ENCODE assay signal across 8 cellular contexts in the genomic region with DNA sequence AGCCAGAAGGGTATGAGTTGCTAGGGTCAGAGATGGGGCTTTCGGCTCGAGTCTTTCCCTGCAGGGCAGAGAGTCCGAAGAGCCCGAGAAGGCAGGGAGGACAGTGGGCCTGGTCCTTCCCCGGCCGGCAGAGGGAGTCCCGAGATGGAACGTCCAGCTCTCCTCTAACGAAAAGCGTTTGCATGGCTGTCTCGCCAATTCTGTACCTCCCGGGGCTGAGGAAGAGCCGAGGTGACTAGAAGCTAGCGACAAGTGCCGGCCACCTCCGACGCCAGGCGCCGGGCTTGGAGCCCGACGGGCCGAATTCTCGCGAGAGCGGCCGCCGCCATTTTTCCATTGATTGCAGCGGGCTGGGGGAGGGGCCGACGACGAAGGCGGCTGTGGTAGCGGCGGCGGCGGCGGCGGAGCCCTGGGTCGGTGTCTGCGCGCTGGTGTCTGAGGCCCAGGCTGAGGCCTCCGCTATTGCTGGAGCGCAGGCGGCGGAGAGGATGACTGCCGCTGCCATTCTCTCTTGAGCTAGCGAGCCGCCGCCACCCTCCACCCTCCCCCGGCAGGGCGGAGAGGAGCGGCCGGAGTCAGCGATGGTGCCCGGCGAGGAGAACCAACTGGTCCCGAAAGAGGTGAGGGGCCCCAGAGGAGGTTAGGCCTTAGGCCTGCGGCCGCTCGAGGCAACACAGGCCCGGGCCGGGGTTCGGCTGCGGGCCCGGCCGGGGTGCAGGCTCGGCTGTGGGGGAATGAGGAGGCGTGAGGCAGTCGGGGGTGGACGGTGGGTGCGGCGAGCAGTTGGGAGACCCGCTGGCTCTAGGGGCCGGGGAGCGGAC. TPM values are rescaled to one million over a fixed set of nuclear protein-coding genes. Genes with fewer than 3 reads are reported as not detected.
A peak's percentile ranks its signal among the peaks of the same experiment; 100 is the strongest.
DNase-seq lines count a peak whose midpoint lies in the region; ATAC-seq and TF ChIP-seq lines count a peak whose summit lies in the region.

A gene with protein sequence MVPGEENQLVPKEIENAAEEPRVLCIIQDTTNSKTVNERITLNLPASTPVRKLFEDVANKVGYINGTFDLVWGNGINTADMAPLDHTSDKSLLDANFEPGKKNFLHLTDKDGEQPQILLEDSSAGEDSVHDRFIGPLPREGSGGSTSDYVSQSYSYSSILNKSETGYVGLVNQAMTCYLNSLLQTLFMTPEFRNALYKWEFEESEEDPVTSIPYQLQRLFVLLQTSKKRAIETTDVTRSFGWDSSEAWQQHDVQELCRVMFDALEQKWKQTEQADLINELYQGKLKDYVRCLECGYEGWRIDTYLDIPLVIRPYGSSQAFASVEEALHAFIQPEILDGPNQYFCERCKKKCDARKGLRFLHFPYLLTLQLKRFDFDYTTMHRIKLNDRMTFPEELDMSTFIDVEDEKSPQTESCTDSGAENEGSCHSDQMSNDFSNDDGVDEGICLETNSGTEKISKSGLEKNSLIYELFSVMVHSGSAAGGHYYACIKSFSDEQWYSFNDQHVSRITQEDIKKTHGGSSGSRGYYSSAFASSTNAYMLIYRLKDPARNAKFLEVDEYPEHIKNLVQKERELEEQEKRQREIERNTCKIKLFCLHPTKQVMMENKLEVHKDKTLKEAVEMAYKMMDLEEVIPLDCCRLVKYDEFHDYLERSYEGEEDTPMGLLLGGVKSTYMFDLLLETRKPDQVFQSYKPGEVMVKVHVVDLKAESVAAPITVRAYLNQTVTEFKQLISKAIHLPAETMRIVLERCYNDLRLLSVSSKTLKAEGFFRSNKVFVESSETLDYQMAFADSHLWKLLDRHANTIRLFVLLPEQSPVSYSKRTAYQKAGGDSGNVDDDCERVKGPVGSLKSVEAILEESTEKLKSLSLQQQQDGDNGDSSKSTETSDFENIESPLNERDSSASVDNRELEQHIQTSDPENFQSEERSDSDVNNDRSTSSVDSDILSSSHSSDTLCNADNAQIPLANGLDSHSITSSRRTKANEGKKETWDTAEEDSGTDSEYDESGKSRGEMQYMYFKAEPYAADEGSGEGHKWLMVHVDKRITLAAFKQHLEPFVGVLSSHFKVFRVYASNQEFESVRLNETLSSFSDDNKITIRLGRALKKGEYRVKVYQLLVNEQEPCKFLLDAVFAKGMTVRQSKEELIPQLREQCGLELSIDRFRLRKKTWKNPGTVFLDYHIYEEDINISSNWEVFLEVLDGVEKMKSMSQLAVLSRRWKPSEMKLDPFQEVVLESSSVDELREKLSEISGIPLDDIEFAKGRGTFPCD (N-terminal part only) (plus strand): TSS at position 368 of the 821 bp plus-strand sequence. CDS start 214 bp downstream, at position 582.

- TF ChIP-seq POLR2A in lower leg skin (IDR thresholded peaks at IDR 0.05) = peak in 1 of 2 donors; percentile 68

- TF ChIP-seq CTCF in CD4-positive, alpha-beta T cell (IDR thresholded peaks at IDR 0.05) = peak; percentile 62
- TF ChIP-seq CTCF in lower leg skin (IDR thresholded peaks at IDR 0.05) = no peak

- H3K9me3 ChIP-seq in CD4-positive, alpha-beta T cell (ENCODE audit: control insufficient read depth, low read length) = no peaks in the 10 kb centered on the region
- no peaks in the 10 kb centered on the region for H3K9me3 ChIP-seq in duodenal mucosa (ENCODE audit: control insufficient read depth in 1 of 2, low read length in 2 of 2)

- peak within 1 kb of the TSS; percentile 99 for H3K27ac ChIP-seq in CD4-positive, alpha-beta T cell (ENCODE audit: low read depth, low read length)
- peak within 1 kb of the TSS; percentile 96 for H3K27ac ChIP-seq in duodenal mucosa (ENCODE audit: low read depth, low read length)

- intact Hi-C loops in CD4-positive, alpha-beta T cell (cut with DNase I, micrococcal nuclease) = loop anchor here (2.0 to 10.0 kb wide), 6 partner anchors 693 to 1623 kb away; a partner anchor contains a TSS
- intact Hi-C loops in lower leg skin (cut with DNase I; ENCODE audit: low total_unique reads) = no loop called here

- 0% methylated on average over 41 to 43 of the region's 75 CpGs for WGBS in lower leg skin, 2 donors

- no peak within 1 kb of the TSS for H3K27ac Mint-ChIP-seq in CD4-positive, alpha-beta T cell

- H3K27me3 Mint-ChIP-seq in CD4-positive, alpha-beta T cell = peaks cover 16% of the 10 kb centered on the region

- peaks cover 3% of the 10 kb centered on the region for H3K4me1 Mint-ChIP-seq in CD4-positive, alpha-beta T cell (ENCODE audit: low read depth)

- peak within 1 kb of the TSS; percentile 96 to 97 for H3K9ac ChIP-seq in duodenal mucosa (ENCODE audit: low read depth in 1 of 2, low read length in 2 of 2)

- H3K4me1 ChIP-seq in duodenal mucosa (ENCODE audit: control insufficient read depth in 1 of 2, insufficient read depth in 2 of 2, low read length in 2 of 2) = peaks cover 30 to 33% of the 10 kb centered on the region in 2 donors

- H3K4me3 ChIP-seq in duodenal mucosa (ENCODE audit: low read depth in 1 of 2, low read length in 2 of 2) = peak within 1 kb of the TSS; percentile 74 to 90
- peak within 1 kb of the TSS; percentile 90 for H3K4me3 ChIP-seq in lower leg skin (ENCODE audit: low read depth, poor library complexity, severe bottlenecking)

- ATAC-seq in CD4-positive, alpha-beta T cell (ENCODE audit: poor library complexity) = peak; percentile 69
- ATAC-seq in GM19397 (IDR thresholded peaks at IDR 0.05; ENCODE audit: unreplicated experiment) = peak; percentile 85
- peak; percentile 45 for ATAC-seq in HG03558 (IDR thresholded peaks at IDR 0.05; ENCODE audit: extremely low read depth, unreplicated experiment)

- H3K9me3 Mint-ChIP-seq in CD4-positive, alpha-beta T cell = no peaks in the 10 kb centered on the region

- H3K36me3 ChIP-seq in duodenal mucosa (ENCODE audit: control insufficient read depth in 1 of 2, insufficient read depth in 2 of 2, low read length in 2 of 2) = no peaks in the 10 kb centered on the region

- peaks cover 5% of the 10 kb centered on the region for H3K27me3 ChIP-seq in CD4-positive, alpha-beta T cell (ENCODE audit: control insufficient read depth, insufficient read depth, low read length)
- no peaks in the 10 kb centered on the region for H3K27me3 ChIP-seq in duodenal mucosa (ENCODE audit: control insufficient read depth in 1 of 2, insufficient read depth in 2 of 2, low read length in 2 of 2)

- peak; percentile 92 to 95 (median 94) for DNase-seq in CD4-positive, alpha-beta T cell
- peak; percentile 85 for DNase-seq in NCI-H748 treated with DMSO at 0.1 percent for 48 hours (lab: John Stamatoyannopoulos, UW)
- DNase-seq in activated CD4-positive, alpha-beta T cell treated with anti-CD3 and anti-CD28 coated beads, Interleukin-2, amount 50 U/mL, for 4 hours = peak; percentile 93
- peak; percentile 89 to 98 for DNase-seq in lower leg skin (ENCODE audit: low spot score in 2 of 2)
- DNase-seq in stimulated activated CD4-positive, alpha-beta T cell treated with anti-CD3 and anti-CD28 coated beads, Interleukin-4, amount 100 ng/mL, for 48 hours (ENCODE audit: low read depth in 2 of 2) = peak; percentile 92 to 94

- no peak within 1 kb of the TSS for H3K4me3 Mint-ChIP-seq in CD4-positive, alpha-beta T cell

- CTCF ChIA-PET in CD4-positive, alpha-beta T cell (lab: Charles Lee) = interaction anchor here (0.6 to 1.1 kb wide), 4 partner anchors 9 to 57 kb away, joined by 3 to 5 read pairs (median 3); no protein-coding TSS in a partner anchor

- peaks cover 3% of the 10 kb centered on the region for H3K36me3 Mint-ChIP-seq in CD4-positive, alpha-beta T cell (ENCODE audit: low read depth)

- POLR2A ChIA-PET in CD4-positive, alpha-beta T cell (lab: Charles Lee) = interaction anchor here (0.6 to 4.0 kb wide), 17 partner anchors 10 to 1039 kb away, joined by 3 to 32 read pairs (median 4); a partner anchor contains a TSS

RNA-seq across cellular contexts. Expression of the gene that starts here (rescaled TPM):
- total RNA-seq in CD4-positive, alpha-beta T cell = 100 to 1,000 TPM in 1 of 2 experiments, 10 to 100 TPM in 1; 97.0 to 100 TPM
- total RNA-seq in lower leg skin = 10 to 100 TPM; 50.3 to 83.0 (median 69.6) TPM

Comparison
In these comparisons a context has a peak if more than half of its experiments do, and no peak if none do; other contexts are left out.
1. Peak in every context shown above with its lines: DNase-seq, ATAC-seq, H3K4me3 ChIP-seq and H3K27ac ChIP-seq.